8 cellular contexts compared by ENCODE assay signal in the genomic region with DNA sequence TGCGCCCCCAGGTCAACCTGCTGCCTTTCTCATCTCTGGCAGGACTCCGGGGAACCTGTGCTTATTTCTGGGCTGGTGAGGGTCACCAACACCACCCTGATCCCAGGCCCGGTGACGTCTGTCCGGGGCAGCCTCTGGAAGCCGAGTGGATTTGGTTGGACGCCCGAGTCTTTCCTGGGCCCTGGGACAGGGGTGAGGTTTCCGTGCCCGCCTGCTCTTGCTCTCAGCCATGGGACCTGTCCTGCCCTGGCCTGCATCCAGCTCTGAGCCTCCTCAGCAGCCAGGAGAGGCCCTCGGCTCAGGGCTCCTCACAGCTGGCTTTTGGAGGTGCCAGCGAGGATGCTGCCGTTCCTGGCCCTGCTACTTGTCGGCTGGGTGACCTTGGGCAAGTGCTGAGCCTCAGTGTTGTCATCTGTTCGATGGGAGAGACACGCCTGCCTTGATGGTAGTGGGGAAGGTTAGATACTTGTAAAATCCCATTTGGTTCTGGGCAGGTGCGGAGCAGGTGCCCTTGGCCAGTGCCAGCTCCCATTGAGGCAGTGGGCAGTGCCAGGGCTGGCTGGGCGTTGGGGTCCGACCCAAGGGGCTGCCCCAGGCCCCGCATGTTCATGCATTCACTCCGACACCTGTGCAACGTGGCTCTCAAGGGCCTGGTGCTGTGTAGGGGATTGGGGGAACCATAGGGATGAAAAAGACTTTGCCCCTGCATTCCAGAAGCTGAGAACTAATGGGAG. TPM values are rescaled to one million over a fixed set of nuclear protein-coding genes. Genes with fewer than 3 reads are reported as not detected.
DNase-seq lines count a peak whose midpoint lies in the region; TF ChIP-seq lines count a peak whose summit lies in the region.

No MANE protein-coding gene starts in this region.

- peak overlapping the region; percentile 45 for H3K27ac ChIP-seq in WERI-Rb-1
- H3K27ac ChIP-seq in iPS-18a (ENCODE audit: low read length): no peak overlapping the region
- no peak overlapping the region for H3K27ac ChIP-seq in tibial artery
- no peak overlapping the region for H3K27ac ChIP-seq in CD8-positive, alpha-beta memory T cell (ENCODE audit: low read depth, low read length)

- H3K36me3 Mint-ChIP-seq in CD8-positive, alpha-beta memory T cell: no peaks in the 10 kb centered on the region

- POLR2A ChIA-PET in CD8-positive, alpha-beta memory T cell (lab: Charles Lee): no interaction called here

- H3K4me3 ChIP-seq in WERI-Rb-1 (ENCODE audit: low read depth, low read length) (no peak overlapping the region), iPS-18a (ENCODE audit: low read length) (peak overlapping the region; percentile 36), tibial artery (no peak overlapping the region)
- H3K4me3 ChIP-seq in CD8-positive, alpha-beta memory T cell (ENCODE audit: low read length): no peak overlapping the region

- no peak overlapping the region for H3K9ac ChIP-seq in iPS-18a (ENCODE audit: low read length)

- CTCF ChIA-PET in CD8-positive, alpha-beta memory T cell (lab: Charles Lee): no interaction called here

- H3K9me3 Mint-ChIP-seq in CD8-positive, alpha-beta memory T cell: no peaks in the 10 kb centered on the region

- TF ChIP-seq CTCF in WERI-Rb-1 (IDR thresholded peaks at IDR 0.05; ENCODE audit: low read depth, low read length): no peak
- no peak for TF ChIP-seq CTCF in tibial artery (IDR thresholded peaks at IDR 0.05)

- H3K4me1 ChIP-seq in iPS-18a (ENCODE audit: control insufficient read depth, low read depth, low read length) (no peaks in the 10 kb centered on the region), tibial artery (peaks cover 0 to 10% (median 7%) of the 10 kb centered on the region in 4 donors)
- H3K4me1 ChIP-seq in CD8-positive, alpha-beta memory T cell (ENCODE audit: insufficient read depth, low read length): no peaks in the 10 kb centered on the region

- H3K27ac Mint-ChIP-seq in CD8-positive, alpha-beta memory T cell: no peak overlapping the region

- peaks cover 16 to 55% of the 10 kb centered on the region in 2 donors for H3K27me3 Mint-ChIP-seq in CD8-positive, alpha-beta memory T cell

- no peaks in the 10 kb centered on the region for H3K9me3 ChIP-seq in WERI-Rb-1 (ENCODE audit: severe bottlenecking)
- H3K9me3 ChIP-seq in iPS-18a (ENCODE audit: control insufficient read depth, low read depth, low read length): no peaks in the 10 kb centered on the region
- H3K9me3 ChIP-seq in tibial artery: no peaks in the 10 kb centered on the region
- no peaks in the 10 kb centered on the region for H3K9me3 ChIP-seq in CD8-positive, alpha-beta memory T cell (ENCODE audit: low read length)

- intact Hi-C loops in tibial artery (cut with DNase I; ENCODE audit: low total_unique reads): loop anchor here (10.0 kb wide), 2 partner anchors 243 to 633 kb away; a partner anchor contains a TSS

- H3K27me3 ChIP-seq in WERI-Rb-1 (ENCODE audit: insufficient read depth, low read depth, severe bottlenecking): no peaks in the 10 kb centered on the region
- H3K27me3 ChIP-seq in iPS-18a (ENCODE audit: control insufficient read depth, insufficient read depth, low read length): no peaks in the 10 kb centered on the region
- H3K27me3 ChIP-seq in tibial artery: peaks cover 0 to 33% of the 10 kb centered on the region in 2 donors
- peaks cover 1% of the 10 kb centered on the region for H3K27me3 ChIP-seq in CD8-positive, alpha-beta memory T cell (ENCODE audit: insufficient read depth, low read length, poor library complexity, severe bottlenecking)

- no peaks in the 10 kb centered on the region for H3K36me3 ChIP-seq in WERI-Rb-1
- H3K36me3 ChIP-seq in iPS-18a (ENCODE audit: control insufficient read depth, low read depth, low read length): no peaks in the 10 kb centered on the region
- H3K36me3 ChIP-seq in tibial artery: no peaks in the 10 kb centered on the region
- no peaks in the 10 kb centered on the region for H3K36me3 ChIP-seq in CD8-positive, alpha-beta memory T cell (ENCODE audit: insufficient read depth, low read length)

- H3K4me1 Mint-ChIP-seq in CD8-positive, alpha-beta memory T cell: peaks cover 0 to 2% (median 0%) of the 10 kb centered on the region in 3 donors

- H3K4me3 Mint-ChIP-seq in CD8-positive, alpha-beta memory T cell: no peak overlapping the region

- DNase-seq in activated CD8-positive, alpha-beta memory T cell treated with anti-CD3 and anti-CD28 coated beads, Interleukin-2, amount 50 U/mL, for 48 hours: peak; percentile 42
- no peak for DNase-seq in activated CD8-positive, alpha-beta memory T cell treated with anti-CD3 and anti-CD28 coated beads, Interleukin-2, amount 50 U/mL, for 4 hours
- DNase-seq in WERI-Rb-1 (no peak), tibial artery (peak; percentile 17 to 61), NCI-H345 (lab: John Stamatoyannopoulos, UW) (no peak), activated gamma-delta T cell treated with Interleukin-2 at 50 U/mL for 16 hours (no peak)
- DNase-seq in CD8-positive, alpha-beta memory T cell: no peak

RNA-seq across cellular contexts. Expression of a gene that starts 58.9 kb away (rescaled TPM):
- total RNA-seq in CD8-positive, alpha-beta memory T cell: under 1 TPM; 0.40 to 0.74 TPM
- polyA plus RNA-seq in CD8-positive, alpha-beta memory T cell: not detected

Comparison
In these comparisons a context has a peak if more than half of its experiments do, and no peak if none do; other contexts are left out.
1. DNase-seq: peak in activated CD8-positive, alpha-beta memory T cell treated with anti-CD3 and anti-CD28 coated beads, Interleukin-2, amount 50 U/mL, for 48 hours (single experiment) and tibial artery (2 of 2); none in activated CD8-positive, alpha-beta memory T cell treated with anti-CD3 and anti-CD28 coated beads, Interleukin-2, amount 50 U/mL, for 4 hours (single experiment), WERI-Rb-1 (single experiment), NCI-H345 (single experiment), activated gamma-delta T cell treated with Interleukin-2 at 50 U/mL for 16 hours (single experiment) and CD8-positive, alpha-beta memory T cell (0 of 5).